ENCODE assay signal across 8 cellular contexts in the genomic region with DNA sequence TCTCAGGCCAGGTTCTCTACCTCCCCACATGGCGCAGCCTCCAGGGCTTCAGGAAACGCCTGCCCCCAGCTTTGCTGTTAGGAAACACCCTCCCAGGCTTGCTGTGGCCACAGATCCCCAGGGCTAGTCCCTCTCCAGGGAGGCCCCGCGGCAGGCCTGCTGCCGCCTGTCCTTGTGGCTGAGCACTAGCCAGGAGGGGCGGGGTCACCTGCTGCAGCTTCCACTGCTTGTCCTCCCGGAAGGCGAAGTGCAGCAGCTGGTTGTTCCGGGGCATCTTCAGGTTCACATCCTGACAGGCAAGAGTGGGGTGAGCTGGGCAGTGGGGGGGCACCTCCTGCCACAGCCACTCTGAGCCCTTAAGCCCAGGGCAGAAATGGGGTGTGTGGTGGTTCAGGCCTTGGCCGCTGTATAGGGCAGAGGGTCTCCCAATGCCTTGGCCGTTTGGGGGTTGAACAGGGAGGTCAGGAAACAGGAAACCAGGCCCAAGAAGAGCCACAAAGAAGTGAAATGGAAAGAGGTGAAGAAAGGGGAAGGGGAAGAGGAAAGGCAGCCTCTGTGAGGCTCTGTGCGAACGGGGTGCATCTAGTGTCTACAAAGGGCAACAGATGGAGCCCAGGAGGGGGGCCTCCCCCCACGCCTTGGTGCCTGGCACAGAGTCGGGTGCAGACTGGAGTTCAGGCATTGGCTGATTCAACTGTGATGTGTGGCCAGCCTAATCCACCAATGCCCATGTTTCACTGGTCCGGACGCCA. TPM values are rescaled to one million over a fixed set of nuclear protein-coding genes. Genes with fewer than 3 reads are reported as not detected.
DNase-seq lines count a peak whose midpoint lies in the region; ATAC-seq and TF ChIP-seq lines count a peak whose summit lies in the region.

No MANE protein-coding gene starts in this region.

- peak overlapping the region; percentile 82 for H3K27ac Mint-ChIP-seq in activated CD4-positive, alpha-beta T cell treated with anti-CD3 and anti-CD28 coated beads, Interleukin-2, amount 10 ng/mL, durations not matched to agents 7 days and 5 days
- peak overlapping the region; percentile 29 for H3K27ac Mint-ChIP-seq in progenitor cell of endocrine pancreas

- intact Hi-C loops in esophagus squamous epithelium (cut with DNase I): no loop called here

- H3K4me3 Mint-ChIP-seq in activated CD4-positive, alpha-beta T cell treated with anti-CD3 and anti-CD28 coated beads, Interleukin-2, amount 10 ng/mL, durations not matched to agents 7 days and 5 days: peak overlapping the region; percentile 35
- H3K4me3 Mint-ChIP-seq in progenitor cell of endocrine pancreas (ENCODE audit: low read depth): peak overlapping the region; percentile 81

- H3K4me3 ChIP-seq in esophagus squamous epithelium: peak overlapping the region in 1 of 4 donors; percentile 84

- TF ChIP-seq POLR2A in esophagus squamous epithelium (IDR thresholded peaks at IDR 0.05): no peak

- H3K9me3 Mint-ChIP-seq in activated CD4-positive, alpha-beta T cell treated with anti-CD3 and anti-CD28 coated beads, Interleukin-2, amount 10 ng/mL, durations not matched to agents 7 days and 5 days: no peaks in the 10 kb centered on the region
- H3K9me3 Mint-ChIP-seq in progenitor cell of endocrine pancreas (ENCODE audit: low read depth): no peaks in the 10 kb centered on the region

- no peak for TF ChIP-seq CTCF in esophagus squamous epithelium (IDR thresholded peaks at IDR 0.05)
- no peak for TF ChIP-seq CTCF in progenitor cell of endocrine pancreas (IDR thresholded peaks at IDR 0.05; ENCODE audit: unreplicated experiment)

- CTCF ChIA-PET in activated CD4-positive, alpha-beta T cell treated with anti-CD3 and anti-CD28 coated beads, Interleukin-2, amount 10 ng/mL, durations not matched to agents 7 days and 5 days (lab: Charles Lee): no interaction called here

- WGBS in esophagus squamous epithelium, 2 donors: 45 to 64% methylated on average over 5 to 10 of the region's 17 CpGs

- H3K27me3 ChIP-seq in esophagus squamous epithelium: no peaks in the 10 kb centered on the region

- no peak for DNase-seq in activated CD4-positive, alpha-beta T cell treated with anti-CD3 and anti-CD28 coated beads, Interleukin-2, amount 10 ng/mL, durations not matched to agents 7 days and 5 days
- DNase-seq in activated CD4-positive, alpha-beta T cell treated with anti-CD3 and anti-CD28 coated beads for 48 hours: no peak
- peak; percentile 77 for DNase-seq in RPMI8226
- no peak for DNase-seq in esophagus squamous epithelium (lab: John Stamatoyannopoulos, UW)
- DNase-seq in progenitor cell of endocrine pancreas (ENCODE audit: low spot score, unreplicated experiment): no peak
- no peak for DNase-seq in NCI-H146 treated with DMSO at 0.1 percent for 48 hours (lab: John Stamatoyannopoulos, UW; ENCODE audit: unreplicated experiment)

- H3K27me3 Mint-ChIP-seq in activated CD4-positive, alpha-beta T cell treated with anti-CD3 and anti-CD28 coated beads, Interleukin-2, amount 10 ng/mL, durations not matched to agents 7 days and 5 days: no peaks in the 10 kb centered on the region
- H3K27me3 Mint-ChIP-seq in progenitor cell of endocrine pancreas: no peaks in the 10 kb centered on the region

- POLR2A ChIA-PET in activated CD4-positive, alpha-beta T cell treated with anti-CD3 and anti-CD28 coated beads, Interleukin-2, amount 10 ng/mL, durations not matched to agents 7 days and 5 days (lab: Charles Lee): no interaction called here

- no peak for ATAC-seq in HG03342 (IDR thresholded peaks at IDR 0.05; ENCODE audit: unreplicated experiment)
- no peak for ATAC-seq in HG03521 (IDR thresholded peaks at IDR 0.05; ENCODE audit: unreplicated experiment)

- peaks cover 6% of the 10 kb centered on the region for H3K36me3 Mint-ChIP-seq in activated CD4-positive, alpha-beta T cell treated with anti-CD3 and anti-CD28 coated beads, Interleukin-2, amount 10 ng/mL, durations not matched to agents 7 days and 5 days (ENCODE audit: low read depth)
- H3K36me3 Mint-ChIP-seq in progenitor cell of endocrine pancreas (ENCODE audit: insufficient read depth): peaks cover 4% of the 10 kb centered on the region

- H3K4me1 Mint-ChIP-seq in activated CD4-positive, alpha-beta T cell treated with anti-CD3 and anti-CD28 coated beads, Interleukin-2, amount 10 ng/mL, durations not matched to agents 7 days and 5 days: peaks cover 23% of the 10 kb centered on the region
- peaks cover 6% of the 10 kb centered on the region for H3K4me1 Mint-ChIP-seq in progenitor cell of endocrine pancreas (ENCODE audit: low read depth)

- H3K9me3 ChIP-seq in esophagus squamous epithelium: no peaks in the 10 kb centered on the region

- peak overlapping the region; percentile 92 to 94 (median 93) for H3K27ac ChIP-seq in esophagus squamous epithelium

- H3K36me3 ChIP-seq in esophagus squamous epithelium: peaks cover 0 to 56% (median 9%) of the 10 kb centered on the region in 3 donors

- peaks cover 20 to 37% (median 23%) of the 10 kb centered on the region in 3 donors for H3K4me1 ChIP-seq in esophagus squamous epithelium

RNA-seq across cellular contexts. Expression of a gene that starts 2.0 kb away (rescaled TPM):
- 1 to 10 TPM; 9.0 to 9.6 TPM for total RNA-seq in activated CD4-positive, alpha-beta T cell treated with anti-CD3 and anti-CD28 coated beads, Interleukin-2, amount 10 ng/mL, durations not matched to agents 7 days and 5 days
- total RNA-seq in esophagus squamous epithelium: 10 to 100 TPM; 16.4 to 35.8 (median 31.6) TPM
- total RNA-seq in progenitor cell of endocrine pancreas: 43.6 and 44.1 TPM in 2 replicates

RNA-seq across cellular contexts. Expression of a gene that starts 5.3 kb away (rescaled TPM):
- total RNA-seq in activated CD4-positive, alpha-beta T cell treated with anti-CD3 and anti-CD28 coated beads, Interleukin-2, amount 10 ng/mL, durations not matched to agents 7 days and 5 days: not detected
- total RNA-seq in esophagus squamous epithelium (10 to 100 TPM in 1 of 4 donors, 1 to 10 TPM in 2, not detected in 1; 4.8 to 10.2 (median 5.2) TPM), progenitor cell of endocrine pancreas (not detected in 2 replicates)

RNA-seq across cellular contexts. Expression of a gene that starts 12.3 kb away (rescaled TPM):
- total RNA-seq in activated CD4-positive, alpha-beta T cell treated with anti-CD3 and anti-CD28 coated beads, Interleukin-2, amount 10 ng/mL, durations not matched to agents 7 days and 5 days: not detected
- total RNA-seq in esophagus squamous epithelium: not detected
- 0.78 TPM in 1 of 2 replicates, not detected in the other for total RNA-seq in progenitor cell of endocrine pancreas

RNA-seq across cellular contexts. Expression of a gene that starts 33.5 kb away (rescaled TPM):
- 10 to 100 TPM; 12.7 to 18.7 TPM for total RNA-seq in activated CD4-positive, alpha-beta T cell treated with anti-CD3 and anti-CD28 coated beads, Interleukin-2, amount 10 ng/mL, durations not matched to agents 7 days and 5 days
- 1 to 10 TPM; 4.5 to 9.7 (median 8.4) TPM for total RNA-seq in esophagus squamous epithelium
- total RNA-seq in progenitor cell of endocrine pancreas: 23.5 and 23.9 TPM in 2 replicates

RNA-seq across cellular contexts. Expression of a gene that starts 46.6 kb away (rescaled TPM):
- total RNA-seq in activated CD4-positive, alpha-beta T cell treated with anti-CD3 and anti-CD28 coated beads, Interleukin-2, amount 10 ng/mL, durations not matched to agents 7 days and 5 days: 100 to 1,000 TPM; 101 to 104 TPM
- total RNA-seq in esophagus squamous epithelium (10 to 100 TPM; 31.9 to 47.9 (median 45.8) TPM), progenitor cell of endocrine pancreas (129 and 132 TPM in 2 replicates)
